ENCODE assay signal across 7 cellular contexts in genomic region chr1:147641695-147642592, GRCh38. TPM values are rescaled to one million over a fixed set of nuclear protein-coding genes. Genes with fewer than 3 reads are reported as not detected.
DNase-seq lines count a peak whose midpoint lies in the region; ATAC-seq, FAIRE-seq and TF ChIP-seq lines count a peak whose summit lies in the region.

No MANE protein-coding gene starts in this region.

- H3K9ac ChIP-seq in K562 (ENCODE audit: insufficient read depth in 1 of 2, low read depth in 2 of 2, low read length in 2 of 2) (no peak overlapping the region), keratinocyte (ENCODE audit: control insufficient read depth, extremely low read depth, insufficient read depth, low read length) (no peak overlapping the region)

- H2AFZ ChIP-seq in K562 (ENCODE audit: low read depth, low read length) (peak overlapping the region; percentile 74), keratinocyte (ENCODE audit: control insufficient read depth, low read length) (no peak overlapping the region)

- dilution Hi-C loops in keratinocyte (cut with MboI; ENCODE audit: extremely low pct_ligation_motif_present, low sequenced_read_pairs) = no loop called here

- POLR2A ChIA-PET in K562 (lab: Yijun Ruan, JAX) = interaction anchor here (0.6 kb wide), 1 partner anchor 248 kb away, joined by 4 read pairs; no protein-coding TSS in a partner anchor

- BruUV-seq in K562 (replicated peaks; lab: Mats Ljungman, UMichigan) = no TSS peak

- H3K4me2 ChIP-seq in K562 (ENCODE audit: insufficient read depth, low read length) (peak overlapping the region; percentile 63), keratinocyte (ENCODE audit: control insufficient read depth, extremely low read depth, insufficient read depth, low read depth, low read length) (no peak overlapping the region)

- H4K20me1 ChIP-seq in K562 (replicated peaks; ENCODE audit: control insufficient read depth, insufficient read depth, low read length) (no peaks in the 10 kb centered on the region), keratinocyte (ENCODE audit: control insufficient read depth, extremely low read depth, insufficient read depth, low read length) (no peaks in the 10 kb centered on the region)

- DNase-seq in G401 (ENCODE audit: low spot score) (peak; percentile 50), KBM-7 (peak; percentile 56), SHP77 (lab: John Stamatoyannopoulos, UW) (peak; percentile 80 to 82), K562 (ENCODE audit: extremely low read depth in 1 of 4, low spot score in 3 of 4) (peak; percentile 55 to 74 (median 64)), keratinocyte (ENCODE audit: low read depth, low spot score) (peak; percentile 7)
- peak in 2 of 3 donors; percentile 16 to 17 for DNase-seq in stimulated activated CD4-positive, alpha-beta T cell treated with anti-CD3 and anti-CD28 coated beads, TNF-alpha, amount 100 ng/mL, for 1 hour (ENCODE audit: low read depth in 3 of 3, low spot score in 1 of 3)

- H3K4me3 ChIP-seq in K562 (no peak overlapping the region), keratinocyte (ENCODE audit: control insufficient read depth in 2 of 3, extremely low read depth in 1 of 3, insufficient read depth in 2 of 3, low read depth in 1 of 3, low read length in 3 of 3) (no peak overlapping the region)

- intact Hi-C loops in K562 (cut with micrococcal nuclease) = loop anchor here (2.0 to 5.0 kb wide), 4 partner anchors 60 to 370 kb away; no protein-coding TSS in a partner anchor

- H3K36me3 ChIP-seq in K562 (ENCODE audit: control insufficient read depth, insufficient read depth, low read length) (no peaks in the 10 kb centered on the region), keratinocyte (ENCODE audit: control insufficient read depth in 2 of 2, extremely low read depth in 1 of 2, insufficient read depth in 2 of 2, low read length in 2 of 2) (peaks cover 0 to 10% of the 10 kb centered on the region in 2 experiments)

- CTCF ChIA-PET in K562 (lab: Yijun Ruan, JAX; ENCODE audit: low intra/inter-chr PET ratio) = interaction anchor here (0.8 to 2.1 kb wide), 6 partner anchors 127 to 369 kb away, joined by 3 to 13 read pairs (median 4); no protein-coding TSS in a partner anchor

- peak; percentile 57 to 76 for TF ChIP-seq RAD21 in K562 (CRISPR knock-in tag; conservative IDR thresholded peaks at IDR 0.05 in 1 of 2, IDR thresholded peaks at IDR 0.05 in 1 of 2)

- H3K4me1 ChIP-seq in K562 (replicated peaks in 1 of 2; ENCODE audit: control insufficient read depth in 2 of 2, insufficient read depth in 2 of 2, low read length in 2 of 2) (peaks cover 0 to 17% of the 10 kb centered on the region in 2 experiments; a peak in 2 of 5 replicates), keratinocyte (ENCODE audit: control insufficient read depth, extremely low read depth, insufficient read depth, low read length) (no peaks in the 10 kb centered on the region)

- H3K27ac ChIP-seq in K562 (ENCODE audit: extremely low read depth, low read depth, low read length) = no peak overlapping the region
- H3K27ac ChIP-seq in keratinocyte (ENCODE audit: control insufficient read depth, insufficient read depth, low read length) = no peak overlapping the region

- peak; percentile 80 to 85 (median 85) for TF ChIP-seq CTCF in K562 (IDR thresholded peaks at IDR 0.05 in 2 of 3, conservative IDR thresholded peaks at IDR 0.05 in 1 of 3; ENCODE audit: insufficient read depth in 2 of 3, low read depth in 1 of 3, low read length in 3 of 3)
- peak; percentile 69 to 82 (median 77) for TF ChIP-seq CTCF in keratinocyte (optimal IDR thresholded peaks at IDR 0.05 in 1 of 3, IDR thresholded peaks at IDR 0.05 in 1 of 3, conservative IDR thresholded peaks at IDR 0.05 in 1 of 3; ENCODE audit: extremely low read depth in 1 of 3, insufficient read depth in 2 of 3, low read length in 3 of 3)

- H3K79me2 ChIP-seq in K562 (ENCODE audit: control insufficient read depth, insufficient read depth, low read length) = no peaks in the 10 kb centered on the region
- no peaks in the 10 kb centered on the region for H3K79me2 ChIP-seq in keratinocyte (ENCODE audit: control insufficient read depth, insufficient read depth, low read length)

- ATAC-seq in K562 = peak; percentile 80
- no peak for ATAC-seq in HG03039 (IDR thresholded peaks at IDR 0.05; ENCODE audit: unreplicated experiment)

- 5% methylated on average over 17 of the region's 17 CpGs for WGBS in K562 (ENCODE audit: insufficient coverage, low coverage, missing lambda C conversion rate)

- no peak for TF ChIP-seq EP300 in K562 (IDR thresholded peaks at IDR 0.05; ENCODE audit: low read length)

- H3K9me1 ChIP-seq in K562 (ENCODE audit: control insufficient read depth, insufficient read depth, low read length) (no peaks in the 10 kb centered on the region), keratinocyte (ENCODE audit: control insufficient read depth, extremely low read depth, insufficient read depth, low read length) (no peaks in the 10 kb centered on the region)

- FAIRE-seq in K562 (lab: Jason Lieb, UNC) (peak; percentile 90), keratinocyte (lab: Jason Lieb, UNC) (peak; percentile 5)

- no peak for TF ChIP-seq POLR2A in K562 (conservative IDR thresholded peaks at IDR 0.05)

- H3K9me3 ChIP-seq in K562 (replicated peaks; ENCODE audit: control insufficient read depth, insufficient read depth, low read depth, low read length) (no peaks in the 10 kb centered on the region), keratinocyte (ENCODE audit: control insufficient read depth, low read depth, low read length) (no peaks in the 10 kb centered on the region)

- H3K27me3 ChIP-seq in K562 (ENCODE audit: control insufficient read depth in 2 of 2, insufficient read depth in 2 of 2, low read length in 2 of 2) = 0 out of 5 replicates have a peak, but pooled peaks cover 0 to 2% of the 10 kb centered on the region in 2 experiments
- no peaks in the 10 kb centered on the region for H3K27me3 ChIP-seq in keratinocyte (ENCODE audit: control insufficient read depth, extremely low read depth, insufficient read depth, low read length)

- in situ Hi-C loops in G401 (cut with HindIII; ENCODE audit: low sequenced_read_pairs) = loop anchor here (25.0 kb wide), 1 partner anchor 130 kb away; no protein-coding TSS in a partner anchor
- in situ Hi-C loops in KBM-7 (cut with MboI; ENCODE audit: low pct_unique_long_range_greater_than_20kb, low sequenced_read_pairs) = loop anchor here (25.0 kb wide), 1 partner anchor 130 kb away; no protein-coding TSS in a partner anchor
- in situ Hi-C loops in K562 (cut with MboI) = no loop called here

TF ChIP-seq in K562, 482 proteins besides CTCF, POLR2A, EP300 and RAD21 (continues in another document):
- 0 out of 4 replicates have a peak, but pooled peaks have one; percentile 24 to 32 for TF ChIP-seq FOXK2 (conservative IDR thresholded peaks at IDR 0.05 in 1 of 2, IDR thresholded peaks at IDR 0.05 in 1 of 2; ENCODE audit: low read depth in 2 of 2)
- TF ChIP-seq ZNF77 (CRISPR knock-in tag; IDR thresholded peaks at IDR 0.05) = no peak
- TF ChIP-seq RB1 (IDR thresholded peaks at IDR 0.05; ENCODE audit: low read depth) = 0 out of 2 replicates have a peak, but pooled peaks have one; percentile 4
- no peak for TF ChIP-seq NR1H2 (CRISPR knock-in tag; IDR thresholded peaks at IDR 0.05)
- peak; percentile 88 for TF ChIP-seq CEBPB (tag; IDR thresholded peaks at IDR 0.05)
- TF ChIP-seq SMC3 (conservative IDR thresholded peaks at IDR 0.05; ENCODE audit: insufficient read depth, low read depth, low read length) = peak; percentile 65
- TF ChIP-seq KLF1 (tag; IDR thresholded peaks at IDR 0.05) = no peak
- TF ChIP-seq ASH1L (IDR thresholded peaks at IDR 0.05; ENCODE audit: borderline replicate concordance, low read depth, partially characterized antibody) = no peak
- no peak for TF ChIP-seq LEF1 (IDR thresholded peaks at IDR 0.05)
- no peak for TF ChIP-seq PYGO2 (tag; IDR thresholded peaks at IDR 0.05)
- TF ChIP-seq ATF7 (IDR thresholded peaks at IDR 0.05) = no peak
- TF ChIP-seq ARNT (IDR thresholded peaks at IDR 0.05) = 0 out of 4 replicates have a peak, but pooled peaks of 1 of the 2 experiments have one; percentile 31
- 0 out of 2 replicates have a peak, but pooled peaks have one; percentile 6 for TF ChIP-seq ARID2 (IDR thresholded peaks at IDR 0.05)

RNA-seq across cellular contexts. Expression of gene ACP6, which starts 28.4 kb away (rescaled TPM):
- 25.2 and 25.4 TPM in 2 replicates for total RNA-seq in G401 (2014; rRNA removed; shearing (Covaris generic))
- total RNA-seq in K562 (2011; cell fraction: chromatin; rRNA removed; ENCODE audit: low replicate concordance) = 2.0 and 2.1 TPM in 2 replicates
- 0.50 and 0.79 TPM in 2 replicates for total RNA-seq in K562 (2011; cell fraction: nucleolus; rRNA removed)
- total RNA-seq in K562 (2011; cell fraction: nucleoplasm; rRNA removed) = 0.92 and 2.6 TPM in 2 replicates
- total RNA-seq in K562 (2014; rRNA removed) = 0.05 and 0.49 TPM in 2 replicates
- 0.16 and 0.58 TPM in 2 replicates for total RNA-seq in K562 (2014; rRNA removed; fragmentation: Illumina TruSeq; extraction: Trizol)
- total RNA-seq in K562 (2015; rRNA removed; fragmentation: Illumina TruSeq; extraction: Trizol) = 0.22 and 0.57 TPM in 2 replicates
- 0.49 and 0.60 TPM in 2 replicates for total RNA-seq in K562 (2021)
- 0.38 and 0.79 TPM in 2 replicates for polyA plus RNA-seq in K562 (2011; rRNA removed)
- polyA plus RNA-seq in K562 (2011; cell fraction: cytosol; rRNA removed) = 0.16 and 0.32 TPM in 2 replicates
- polyA plus RNA-seq in K562 (2011; cell fraction: nucleus; rRNA removed) = 1.7 and 2.2 TPM in 2 replicates
- polyA plus RNA-seq in K562 (2012) = 0.78 and 1.7 TPM in 2 replicates
- 0.60 and 0.91 TPM in 2 replicates for polyA plus RNA-seq in K562 (2014; fragmentation: Illumina TruSeq; extraction: Trizol)
- under 1 TPM; 0.15 to 0.37 TPM for polyA plus RNA-seq in K562 (2014; fragmentation: Nextera tagmentation; extraction: Ambion mirVana)
- polyA plus RNA-seq in K562 (2014; rRNA removed) = 0.34 and 1.4 TPM in 2 replicates
- polyA minus RNA-seq in K562 (2011; rRNA and poly(A)+ RNA removed) = 0.54 and 0.63 TPM in 2 replicates
- 0.27 and 0.57 TPM in 2 replicates for polyA minus RNA-seq in K562 (2011; cell fraction: cytosol; rRNA and poly(A)+ RNA removed)
- polyA minus RNA-seq in K562 (2011; cell fraction: nucleus; rRNA and poly(A)+ RNA removed) = 0.27 and 0.56 TPM in 2 replicates
- polyA plus RNA-seq in keratinocyte = 7.4 to 8.0 TPM (median 8.0 TPM) in 3 replicates
- 3.4 TPM for polyA plus RNA-seq in keratinocyte (2011; ENCODE audit: low read depth)
- 3.9 and 6.2 TPM in 2 replicates for polyA plus RNA-seq in keratinocyte (2011; cell fraction: cytosol; rRNA removed)
- polyA plus RNA-seq in keratinocyte (2011; cell fraction: nucleus; rRNA removed) = 17.9 and 19.9 TPM in 2 replicates
- polyA plus RNA-seq in keratinocyte (2012; ENCODE audit: low replicate concordance) = 7.0 and 8.9 TPM in 2 replicates
- 4.1 to 6.6 TPM (median 6.1 TPM) in 3 replicates for polyA minus RNA-seq in keratinocyte
- polyA minus RNA-seq in keratinocyte (2011; cell fraction: cytosol; rRNA and poly(A)+ RNA removed) = 4.4 TPM
- polyA minus RNA-seq in keratinocyte (2011; cell fraction: nucleus; rRNA and poly(A)+ RNA removed) = 3.5 and 7.8 TPM in 2 replicates

Comparison
In these comparisons a context has a peak if more than half of its experiments do, and no peak if none do; other contexts are left out.
1. DNase-seq: peak in every context shown above with its lines; median percentile 81 in SHP77; 64 in K562; 56 in KBM-7; 50 in G401; 16 in stimulated activated CD4-positive, alpha-beta T cell treated with anti-CD3 and anti-CD28 coated beads, TNF-alpha, amount 100 ng/mL, for 1 hour; 7 in keratinocyte.